Comparison of ENCODE assay signal across 1 cellular context in the genomic region with DNA sequence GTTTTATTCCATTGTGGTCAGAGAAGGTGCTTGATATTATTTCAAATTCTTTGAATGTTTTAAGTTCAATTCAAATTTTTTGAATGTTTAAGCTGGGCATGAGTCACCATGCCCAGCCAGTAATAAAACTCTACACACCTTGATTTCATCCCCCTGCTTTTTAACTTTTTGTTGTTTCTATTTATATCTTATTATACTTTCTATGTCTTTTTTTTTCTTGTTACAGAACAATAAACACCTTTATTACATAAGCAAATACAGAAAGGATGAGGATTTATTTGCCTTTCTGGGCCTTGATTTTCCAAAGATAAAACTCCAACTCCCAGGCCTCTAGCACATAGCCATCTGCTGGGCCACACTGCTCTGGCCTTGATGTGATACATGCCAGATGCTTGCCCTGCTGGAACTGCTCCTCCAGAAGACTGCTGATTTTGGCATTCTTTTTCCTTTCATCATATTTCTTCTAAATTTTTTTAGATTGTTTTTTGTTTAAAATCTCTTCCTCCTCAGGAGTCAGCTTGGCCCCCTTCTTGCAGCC.
TF ChIP-seq lines count a peak whose summit lies in the region.

No MANE protein-coding gene starts in this region.

TF ChIP-seq in HepG2, 621 proteins besides CTCF, POLR2A, EP300 and RAD21:
- TF ChIP-seq ZNF607 (CRISPR knock-in tag; IDR thresholded peaks at IDR 0.05; ENCODE audit: borderline replicate concordance), result no peak
- no peak for TF ChIP-seq NR2C2 (CRISPR knock-in tag; IDR thresholded peaks at IDR 0.05; ENCODE audit: borderline replicate concordance)
- no peak for TF ChIP-seq ZNF605 (CRISPR knock-in tag; IDR thresholded peaks at IDR 0.05)
- TF ChIP-seq SCMH1 (CRISPR knock-in tag; IDR thresholded peaks at IDR 0.05; ENCODE audit: borderline replicate concordance), result no peak
